Comparison of ENCODE assay signal across 14 cellular contexts in genomic region chr2:136306801-136307200, GRCh38.
DNase-seq lines count a peak whose midpoint lies in the region; TF ChIP-seq lines count a peak whose summit lies in the region.
"Had no signal": no experiment of that assay in that cellular context is flagged by ENCODE, and none has a peak within 500 bp of the region (broad histone marks: within the 10 kb centered on the region; RNA-seq: fewer than 3 reads in every experiment).

No MANE protein-coding gene starts in this region.

- H3K4me1 ChIP-seq in GM23248 (ENCODE audit: insufficient read depth) = no peaks in the 10 kb centered on the region
- H3K4me1 ChIP-seq: Caco-2 had no signal

- no peaks in the 10 kb centered on the region for H3K9me3 ChIP-seq in GM23248 (ENCODE audit: low read depth)
- H3K9me3 ChIP-seq: Caco-2 had no signal

- H3K4me2 ChIP-seq in GM23248 (ENCODE audit: unreplicated experiment) = no peak overlapping the region
- H3K4me2 ChIP-seq: BLaER1 had no signal

- 2 to 7% methylated on average over 2 of the region's 2 CpGs for WGBS in GM23248 (ENCODE audit: low coverage in 1 of 2, low lambda C conversion rate in 2 of 2, missing lambda C conversion rate in 2 of 2), 2 experiments

- peaks cover 5% of the 10 kb centered on the region; the same call in 1 of the 2 replicates for H3K27me3 ChIP-seq in GM23248 (replicated peaks; ENCODE audit: insufficient read depth)
- H3K27me3 ChIP-seq: BLaER1 had no signal

- H3K36me3 ChIP-seq in GM23248 (ENCODE audit: low read depth) = no peaks in the 10 kb centered on the region
- H3K36me3 ChIP-seq: BLaER1 had no signal

- no peaks in the 10 kb centered on the region for H3K79me2 ChIP-seq in GM23248 (ENCODE audit: insufficient read depth)

- CTCF ChIA-PET in activated naive CD4-positive, alpha-beta T cell treated with anti-CD3 and anti-CD28 coated beads, Interleukin-2, amount 10 ng/mL, durations not matched to agents 7 days and 5 days (lab: Charles Lee) = no interaction called here

- no peak overlapping the region for H2AFZ ChIP-seq in GM23248

- no peak for TF ChIP-seq CTCF in chondrocyte (IDR thresholded peaks at IDR 0.05)

- H3K27ac ChIP-seq in GM23248 = no peak overlapping the region
- H3K27ac ChIP-seq: BLaER1 had no signal

- peaks cover 2% of the 10 kb centered on the region for H3K9me3 Mint-ChIP-seq in activated naive CD4-positive, alpha-beta T cell treated with anti-CD3 and anti-CD28 coated beads, Interleukin-2, amount 10 ng/mL, durations not matched to agents 7 days and 5 days
- no peaks in the 10 kb centered on the region for H3K9me3 Mint-ChIP-seq in chondrocyte (ENCODE audit: low read depth)
- H3K9me3 Mint-ChIP-seq: CD8-positive, alpha-beta memory T cell; H9 had no signal

- peaks cover 26% of the 10 kb centered on the region for H3K4me1 Mint-ChIP-seq in activated naive CD4-positive, alpha-beta T cell treated with anti-CD3 and anti-CD28 coated beads, Interleukin-2, amount 10 ng/mL, durations not matched to agents 7 days and 5 days
- no peaks in the 10 kb centered on the region for H3K4me1 Mint-ChIP-seq in chondrocyte (ENCODE audit: low read depth)

- no peak overlapping the region for H3K4me3 ChIP-seq in GM23248
- H3K4me3 ChIP-seq: BLaER1 had no signal

- H3K27me3 Mint-ChIP-seq in activated naive CD4-positive, alpha-beta T cell treated with anti-CD3 and anti-CD28 coated beads, Interleukin-2, amount 10 ng/mL, durations not matched to agents 7 days and 5 days = peaks cover 3% of the 10 kb centered on the region
- H3K27me3 Mint-ChIP-seq in chondrocyte (ENCODE audit: low read depth) = peaks cover 11% of the 10 kb centered on the region
- H3K27me3 Mint-ChIP-seq: CD8-positive, alpha-beta memory T cell had no signal

- H3K36me3 Mint-ChIP-seq in activated naive CD4-positive, alpha-beta T cell treated with anti-CD3 and anti-CD28 coated beads, Interleukin-2, amount 10 ng/mL, durations not matched to agents 7 days and 5 days = no peaks in the 10 kb centered on the region
- no peaks in the 10 kb centered on the region for H3K36me3 Mint-ChIP-seq in chondrocyte (ENCODE audit: low read depth)

- in situ Hi-C loops in GM23248 (cut with MboI) = no loop called here

- no peak overlapping the region for H3K9ac ChIP-seq in GM23248
- H3K9ac ChIP-seq: BLaER1 had no signal

- H3F3A ChIP-seq in GM23248 (ENCODE audit: insufficient read depth) = no peaks in the 10 kb centered on the region

- peak overlapping the region; percentile 71 for H3K27ac Mint-ChIP-seq in activated naive CD4-positive, alpha-beta T cell treated with anti-CD3 and anti-CD28 coated beads, Interleukin-2, amount 10 ng/mL, durations not matched to agents 7 days and 5 days
- no peak overlapping the region for H3K27ac Mint-ChIP-seq in chondrocyte (ENCODE audit: unreplicated experiment)
- H3K27ac Mint-ChIP-seq: H9 had no signal

- DNase-seq in NCI-H1417 (lab: John Stamatoyannopoulos, UW) (peak; percentile 3 to 12 (median 9)), NCI-H1417 treated with DMSO at 0.1 percent for 48 hours (lab: John Stamatoyannopoulos, UW) (no peak), kidney tubule cell (ENCODE audit: low spot score) (peak; percentile 13), GM23248 (no peak), chondrocyte (ENCODE audit: low spot score) (no peak)
- DNase-seq in activated naive CD4-positive, alpha-beta T cell treated with anti-CD3 and anti-CD28 coated beads, Interleukin-2, amount 10 ng/mL, durations not matched to agents 7 days and 5 days = no peak
- no peak for DNase-seq in activated naive CD4-positive, alpha-beta T cell (lab: John Stamatoyannopoulos, UW)
- DNase-seq: 8988T; AML-193; Caco-2; CD8-positive, alpha-beta memory T cell; GOT3; H9 had no signal

- no peaks in the 10 kb centered on the region for H3K9me2 ChIP-seq in GM23248 (ENCODE audit: insufficient read depth)

- no peak overlapping the region for H3K4me3 Mint-ChIP-seq in activated naive CD4-positive, alpha-beta T cell treated with anti-CD3 and anti-CD28 coated beads, Interleukin-2, amount 10 ng/mL, durations not matched to agents 7 days and 5 days
- H3K4me3 Mint-ChIP-seq in chondrocyte (ENCODE audit: unreplicated experiment) = no peak overlapping the region
- H3K4me3 Mint-ChIP-seq: CD8-positive, alpha-beta memory T cell; H9 had no signal

- H4K20me1 ChIP-seq in GM23248 (ENCODE audit: insufficient read depth) = no peaks in the 10 kb centered on the region
- H4K20me1 ChIP-seq: BLaER1 had no signal

Comparison
In these comparisons a context has a peak if more than half of its experiments do, and no peak if none do; other contexts are left out.
1. DNase-seq: peak in NCI-H1417 (3 of 3) and kidney tubule cell (single experiment); none in NCI-H1417 treated with DMSO at 0.1 percent for 48 hours (single experiment), activated naive CD4-positive, alpha-beta T cell treated with anti-CD3 and anti-CD28 coated beads, Interleukin-2, amount 10 ng/mL, durations not matched to agents 7 days and 5 days (single experiment), activated naive CD4-positive, alpha-beta T cell (0 of 4), GM23248 (single experiment) and chondrocyte (single experiment).